ENCODE assay signal across 9 cellular contexts in the genomic region with DNA sequence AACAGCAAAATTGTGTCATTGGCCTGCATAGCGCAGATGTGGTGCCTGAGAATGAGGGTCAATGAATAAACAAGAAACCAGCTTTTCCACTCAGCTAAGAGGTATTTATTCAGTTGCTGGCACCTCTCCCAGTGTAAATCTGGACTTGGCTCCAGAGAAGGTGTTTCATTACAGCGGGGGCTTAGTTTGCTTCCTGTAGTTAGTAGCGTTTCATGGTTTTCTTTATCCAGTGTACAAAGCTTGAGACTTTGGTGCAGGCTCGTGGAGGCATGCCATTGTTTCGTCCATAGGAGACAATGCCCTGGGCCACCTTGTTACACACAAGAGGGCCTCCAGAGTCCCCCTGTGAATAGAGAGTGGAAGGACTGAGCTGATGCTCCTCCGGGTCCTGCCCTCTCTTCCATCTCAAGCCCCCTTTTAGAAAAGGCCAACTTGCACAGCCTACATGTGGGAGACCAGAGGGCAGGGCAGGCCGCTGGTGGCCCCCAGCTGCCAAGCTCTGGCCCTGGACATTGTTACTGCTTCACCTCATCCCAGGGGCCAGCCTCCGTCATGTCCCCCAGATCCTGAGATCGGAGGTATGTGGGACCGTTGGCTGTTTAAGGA. TPM values are rescaled to one million over a fixed set of nuclear protein-coding genes. Genes with fewer than 3 reads are reported as not detected.
A peak's percentile ranks its signal among the peaks of the same experiment; 100 is the strongest.
DNase-seq lines count a peak whose midpoint lies in the region; ATAC-seq and TF ChIP-seq lines count a peak whose summit lies in the region.
"Had no signal": no experiment of that assay in that cellular context is flagged by ENCODE, and none has a peak within 500 bp of the region (broad histone marks: within the 10 kb centered on the region; RNA-seq: fewer than 3 reads in every experiment).

No MANE protein-coding gene starts in this region.

- no peaks in the 10 kb centered on the region for H3K36me3 ChIP-seq in lower lobe of right lung

- H3K9me3 Mint-ChIP-seq in activated naive CD8-positive, alpha-beta T cell treated with anti-CD3 and anti-CD28 coated beads, Interleukin-2, amount 50 U/mL, for 24 hours, result no peaks in the 10 kb centered on the region

- no peak overlapping the region for H3K27ac ChIP-seq in lower lobe of right lung

- H3K36me3 Mint-ChIP-seq in activated naive CD8-positive, alpha-beta T cell treated with anti-CD3 and anti-CD28 coated beads, Interleukin-2, amount 50 U/mL, for 24 hours (ENCODE audit: low read depth), result peaks cover 59% of the 10 kb centered on the region

- no peak for TF ChIP-seq CTCF in lower lobe of right lung (IDR thresholded peaks at IDR 0.05)

- peak; percentile 2 for ATAC-seq in activated naive CD8-positive, alpha-beta T cell treated with anti-CD3 and anti-CD28 coated beads, Interleukin-2, amount 50 U/mL, for 24 hours
- peak; percentile 69 to 83 for ATAC-seq in lower lobe of right lung
- ATAC-seq in GM19023 (IDR thresholded peaks at IDR 0.05; ENCODE audit: unreplicated experiment), result no peak

- peak overlapping the region; percentile 90 for H3K4me3 Mint-ChIP-seq in activated naive CD8-positive, alpha-beta T cell treated with anti-CD3 and anti-CD28 coated beads, Interleukin-2, amount 50 U/mL, for 24 hours

- peak overlapping the region; percentile 92 for H3K27ac Mint-ChIP-seq in activated naive CD8-positive, alpha-beta T cell treated with anti-CD3 and anti-CD28 coated beads, Interleukin-2, amount 50 U/mL, for 24 hours

- no peaks in the 10 kb centered on the region for H3K4me1 ChIP-seq in lower lobe of right lung

- H3K4me1 Mint-ChIP-seq in activated naive CD8-positive, alpha-beta T cell treated with anti-CD3 and anti-CD28 coated beads, Interleukin-2, amount 50 U/mL, for 24 hours, result peaks cover 62% of the 10 kb centered on the region

- H3K9me3 ChIP-seq in lower lobe of right lung, result no peaks in the 10 kb centered on the region

- no peaks in the 10 kb centered on the region for H3K27me3 Mint-ChIP-seq in activated naive CD8-positive, alpha-beta T cell treated with anti-CD3 and anti-CD28 coated beads, Interleukin-2, amount 50 U/mL, for 24 hours

- intact Hi-C loops in lower lobe of right lung (cut with DNase I), result no loop called here

- H3K4me3 ChIP-seq in lower lobe of right lung, result no peak overlapping the region

- in situ Hi-C loops in G401 (cut with HindIII; ENCODE audit: low sequenced_read_pairs), result no loop called here

- peak; percentile 94 for DNase-seq in DMS79 (lab: John Stamatoyannopoulos, UW)
- peak; percentile 90 for DNase-seq in NCI-H2029 treated with DMSO at 0.1 percent for 48 hours (lab: John Stamatoyannopoulos, UW)
- DNase-seq in activated naive CD8-positive, alpha-beta T cell treated with anti-CD3 and anti-CD28 coated beads, Interleukin-2, amount 50 U/mL, for 24 hours, result peak; percentile 35
- no peak for DNase-seq in lower lobe of right lung
- no peak for DNase-seq in G401 (ENCODE audit: low spot score)
- DNase-seq in islet precursor cell, result no peak
- DNase-seq in GM19238 (ENCODE audit: insufficient read length, low spot score), result no peak
- DNase-seq: foreskin melanocyte had no signal

- no peaks in the 10 kb centered on the region for H3K27me3 ChIP-seq in lower lobe of right lung (ENCODE audit: low read depth)

RNA-seq across cellular contexts. Expression of a gene that starts 3.0 kb away (rescaled TPM):
- total RNA-seq in lower lobe of right lung, result 7.6 TPM
- total RNA-seq in G401 (2014; rRNA removed; shearing (Covaris generic)), result not detected in 2 replicates

RNA-seq across cellular contexts. Expression of a gene that starts 21.5 kb away (rescaled TPM):
- total RNA-seq in lower lobe of right lung, result 7.5 TPM
- not detected in 2 replicates for total RNA-seq in G401 (2014; rRNA removed; shearing (Covaris generic))

RNA-seq across cellular contexts. Expression of a gene that starts 54.9 kb away (rescaled TPM):
- total RNA-seq in lower lobe of right lung, result 12.2 TPM
- not detected in 2 replicates for total RNA-seq in G401 (2014; rRNA removed; shearing (Covaris generic))

Comparison
In these comparisons a context has a peak if more than half of its experiments do, and no peak if none do; other contexts are left out.
1. DNase-seq: peak in DMS79 (single experiment), NCI-H2029 treated with DMSO at 0.1 percent for 48 hours (single experiment) and activated naive CD8-positive, alpha-beta T cell treated with anti-CD3 and anti-CD28 coated beads, Interleukin-2, amount 50 U/mL, for 24 hours (single experiment); none in lower lobe of right lung (single experiment), G401 (single experiment), islet precursor cell (single experiment) and GM19238 (single experiment).
2. RNA of a gene that starts 54.9 kb away (total RNA-seq): 12.2 TPM in lower lobe of right lung (single experiment); not detected in G401; every median in the first group is over 10 times any median in the second.